ENCODE assay signal across 8 cellular contexts in genomic region chr20:57390604-57391438, GRCh38. TPM values are rescaled to one million over a fixed set of nuclear protein-coding genes. Genes with fewer than 3 reads are reported as not detected.
A peak's percentile ranks its signal among the peaks of the same experiment; 100 is the strongest.
DNase-seq lines count a peak whose midpoint lies in the region; ATAC-seq and TF ChIP-seq lines count a peak whose summit lies in the region.

Gene RBM38, plus strand, starts transcription at chr20:57391396. Its CDS starts 186 bp downstream, at chr20:57391582.

- peaks cover 47 to 64% (median 61%) of the 10 kb centered on the region in 4 donors for H3K4me1 ChIP-seq in stomach

- 25 to 59% (median 45%) methylated on average over 32 to 77 of the region's 78 CpGs for WGBS in stomach, 5 donors

- H3K27ac Mint-ChIP-seq in CD14-positive monocyte (peak within 1 kb of the TSS; percentile 34 to 92 (median 75)), neural crest cell (ENCODE audit: unreplicated experiment) (peak within 1 kb of the TSS; percentile 67)

- H3K36me3 Mint-ChIP-seq in CD14-positive monocyte (peaks cover 31 to 33% of the 10 kb centered on the region in 2 donors), neural crest cell (ENCODE audit: low read depth) (peaks cover 2% of the 10 kb centered on the region)

- no peak for TF ChIP-seq POLR2A in stomach (IDR thresholded peaks at IDR 0.05)

- ATAC-seq in HG03520 (IDR thresholded peaks at IDR 0.05; ENCODE audit: unreplicated experiment): peak; percentile 51

- H3K9me3 Mint-ChIP-seq in CD14-positive monocyte (peaks cover 0 to 5% (median 0%) of the 10 kb centered on the region in 7 donors), neural crest cell (no peaks in the 10 kb centered on the region)

- no peak for TF ChIP-seq EP300 in stomach (IDR thresholded peaks at IDR 0.05)

- H3K4me1 Mint-ChIP-seq in CD14-positive monocyte (peaks cover 52% of the 10 kb centered on the region), neural crest cell (peaks cover 48% of the 10 kb centered on the region)

- H3K27me3 Mint-ChIP-seq in CD14-positive monocyte (ENCODE audit: low read depth in 3 of 3): peaks cover 3 to 12% (median 4%) of the 10 kb centered on the region in 3 donors
- peaks cover 6% of the 10 kb centered on the region for H3K27me3 Mint-ChIP-seq in neural crest cell (ENCODE audit: low read depth)

- H3K27me3 ChIP-seq in stomach: no peaks in the 10 kb centered on the region

- peak within 1 kb of the TSS; percentile 84 to 92 (median 88) for H3K27ac ChIP-seq in stomach

- no peaks in the 10 kb centered on the region for H3K9me3 ChIP-seq in stomach

- no peak for DNase-seq in CD14-positive monocyte (ENCODE audit: low spot score)
- DNase-seq in GM19240 (ENCODE audit: insufficient read length, low spot score): peak; percentile 85
- DNase-seq in RPMI8226: peak; percentile 84
- DNase-seq in activated effector memory CD4-positive, alpha-beta T cell treated with anti-CD3 and anti-CD28 coated beads, Interleukin-2, amount 50 U/mL, for 16 hours: peak; percentile 93
- peak; percentile 57 for DNase-seq in fibroblast of villous mesenchyme (ENCODE audit: low read depth)
- DNase-seq in neural crest cell (ENCODE audit: low read depth, low spot score): peak; percentile 63
- DNase-seq in stomach: peak; percentile 74

- H3K4me3 ChIP-seq in fibroblast of villous mesenchyme (ENCODE audit: low read depth, low read length): peak within 1 kb of the TSS; percentile 71
- peak within 1 kb of the TSS; percentile 70 to 94 (median 83) for H3K4me3 ChIP-seq in stomach

- intact Hi-C loops in CD14-positive monocyte (cut with micrococcal nuclease): loop anchor here (2.0 to 10.0 kb wide), 3 partner anchors 40 to 84 kb away; no protein-coding TSS in a partner anchor
- intact Hi-C loops in stomach (cut with DNase I; ENCODE audit: low total_unique reads): no loop called here

- H3K36me3 ChIP-seq in stomach: peaks cover 5 to 31% (median 14%) of the 10 kb centered on the region in 4 donors

- H3K4me3 Mint-ChIP-seq in CD14-positive monocyte (peak within 1 kb of the TSS; percentile 90 to 93), neural crest cell (peak within 1 kb of the TSS; percentile 89)

- no peak for TF ChIP-seq CTCF in CD14-positive monocyte (IDR thresholded peaks at IDR 0.05)
- TF ChIP-seq CTCF in fibroblast of villous mesenchyme (IDR thresholded peaks at IDR 0.05; ENCODE audit: insufficient read depth, low read depth, low read length): no peak
- TF ChIP-seq CTCF in neural crest cell (conservative IDR thresholded peaks at IDR 0.05): no peak
- no peak for TF ChIP-seq CTCF in stomach (IDR thresholded peaks at IDR 0.05)

RNA-seq across cellular contexts. Expression of gene RBM38, which starts in this region (rescaled TPM):
- polyA plus RNA-seq in CD14-positive monocyte: 10 to 100 TPM in 1 of 2 donors, 1 to 10 TPM in 1; 7.5 to 17.8 TPM
- 5.2 and 8.2 TPM in 2 replicates for total RNA-seq in fibroblast of villous mesenchyme
- total RNA-seq in neural crest cell: 33.3 and 33.4 TPM in 2 replicates
- total RNA-seq in stomach: 10 to 100 TPM in 4 of 5 donors, 1 to 10 TPM in 1; 5.3 to 37.8 (median 13.6) TPM
- polyA plus RNA-seq in stomach: 10 to 100 TPM; 15.8 to 25.2 (median 17.0) TPM
